Comparison of ENCODE assay signal across 11 cellular contexts in the genomic region with DNA sequence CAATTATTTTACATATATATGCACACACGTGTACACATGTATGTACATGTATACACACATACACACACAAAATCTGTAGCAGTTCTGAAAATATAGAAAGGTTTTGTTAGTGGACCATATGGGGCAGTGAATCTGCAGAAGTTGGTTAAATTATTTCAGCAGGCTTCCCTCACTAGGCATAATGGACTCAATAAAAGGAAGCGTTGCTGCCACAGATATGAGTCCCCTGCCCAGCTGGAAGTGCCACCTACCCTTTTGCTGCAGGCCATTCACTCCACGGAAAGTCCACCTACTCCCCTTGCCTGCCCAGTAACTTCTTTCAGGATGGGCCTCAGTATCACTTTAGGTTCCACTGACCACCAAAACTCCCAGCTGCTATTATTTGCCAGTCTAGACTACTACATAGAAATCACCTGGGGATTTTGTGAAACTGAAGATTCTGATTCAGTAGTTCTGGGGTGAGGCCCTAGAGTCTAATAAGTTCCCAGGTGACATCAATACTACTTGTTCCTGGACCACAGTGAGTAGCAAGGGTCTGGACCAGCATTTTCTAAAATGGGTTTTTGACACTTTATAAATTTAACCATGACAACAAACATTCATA. TPM values are rescaled to one million over a fixed set of nuclear protein-coding genes. Genes with fewer than 3 reads are reported as not detected.
DNase-seq lines count a peak whose midpoint lies in the region; ATAC-seq and TF ChIP-seq lines count a peak whose summit lies in the region.
"Had no signal": no experiment of that assay in that cellular context is flagged by ENCODE, and none has a peak within 500 bp of the region (broad histone marks: within the 10 kb centered on the region; RNA-seq: fewer than 3 reads in every experiment).

No MANE protein-coding gene starts in this region.

- H3K4me1 ChIP-seq in foreskin keratinocyte: peaks cover 23% of the 10 kb centered on the region
- H3K4me1 ChIP-seq: testis had no signal

- no peak overlapping the region for H3K4me3 ChIP-seq in foreskin fibroblast (ENCODE audit: low read depth in 1 of 2, low read length in 2 of 2)
- H3K4me3 ChIP-seq: esophagus muscularis mucosa, testis had no signal

- ATAC-seq in GM18520 (IDR thresholded peaks at IDR 0.05; ENCODE audit: unreplicated experiment) (peak; percentile 77), GM21576 (IDR thresholded peaks at IDR 0.05; ENCODE audit: unreplicated experiment) (peak; percentile 80), HG03196 (IDR thresholded peaks at IDR 0.05; ENCODE audit: unreplicated experiment) (peak; percentile 70), foreskin keratinocyte (peak; percentile 3)

- H3K27ac ChIP-seq in foreskin keratinocyte: peak overlapping the region; percentile 31
- H3K27ac ChIP-seq: esophagus muscularis mucosa, testis had no signal

- H3K27me3 ChIP-seq in foreskin keratinocyte: no peaks in the 10 kb centered on the region
- H3K27me3 ChIP-seq: esophagus muscularis mucosa, testis had no signal

- no peak for TF ChIP-seq CTCF in foreskin keratinocyte (conservative IDR thresholded peaks at IDR 0.05)
- no peak for TF ChIP-seq CTCF in foreskin fibroblast (IDR thresholded peaks at IDR 0.05; ENCODE audit: low read depth, low read length)

- no peak for DNase-seq in foreskin keratinocyte
- no peak for DNase-seq in hypothalamus (lab: John Stamatoyannopoulos, UW)
- DNase-seq in foreskin fibroblast: no peak
- no peak for DNase-seq in middle frontal gyrus (ENCODE audit: extremely low spot score, low spot score)
- no peak for DNase-seq in GM19240 (ENCODE audit: insufficient read length, low spot score)
- DNase-seq: DND-41, testis had no signal

RNA-seq across cellular contexts. Expression of gene CROT, which starts 29.3 kb away (rescaled TPM):
- 11.9 and 13.0 TPM in 2 replicates for total RNA-seq in foreskin keratinocyte
- 5.6 and 7.0 TPM in 2 replicates for polyA plus RNA-seq in foreskin keratinocyte

Comparison
In these comparisons a context has a peak if more than half of its experiments do, and no peak if none do; other contexts are left out.
1. ATAC-seq: peak in every context shown above with its lines; median percentile 80 in GM21576; 77 in GM18520; 70 in HG03196; 3 in foreskin keratinocyte.